10 cellular contexts compared by ENCODE assay signal in the genomic region with DNA sequence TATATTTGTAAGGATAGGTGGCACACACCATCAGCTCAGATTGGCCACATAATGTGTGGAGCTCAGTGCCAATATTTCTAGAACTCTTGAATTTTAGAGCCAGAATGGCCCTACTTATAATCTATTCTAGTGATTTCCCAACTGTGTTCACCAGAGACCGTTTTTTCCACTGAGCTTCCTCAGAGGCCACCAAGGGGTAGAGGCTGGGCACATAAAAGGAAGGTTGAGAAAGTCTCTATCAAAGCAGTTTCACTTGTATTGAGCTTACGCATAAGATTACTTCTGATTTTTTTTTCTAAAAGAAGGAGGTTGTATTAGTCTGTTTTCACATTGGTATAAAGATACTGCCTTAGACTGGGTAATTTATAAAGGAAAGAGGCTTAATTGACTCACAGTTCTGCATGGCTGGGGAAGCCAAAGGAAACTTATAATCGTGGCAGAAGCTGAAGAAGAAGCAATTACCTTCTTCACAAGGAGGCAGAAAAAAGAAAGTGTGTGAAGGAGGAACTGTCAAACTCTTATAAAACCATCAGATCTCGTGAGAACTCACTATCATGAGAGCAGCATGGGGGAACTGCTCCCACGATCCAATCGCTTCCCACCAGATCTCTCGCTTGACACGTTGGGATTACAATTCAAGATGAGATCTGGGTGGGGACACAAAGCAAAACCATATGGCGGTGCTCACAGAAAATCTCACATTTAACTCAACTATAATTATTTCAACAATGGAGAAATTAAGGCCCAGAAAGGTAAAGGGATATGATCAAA. TPM values are rescaled to one million over a fixed set of nuclear protein-coding genes. Genes with fewer than 3 reads are reported as not detected.
DNase-seq lines count a peak whose midpoint lies in the region; ATAC-seq and TF ChIP-seq lines count a peak whose summit lies in the region.
"Had no signal": no experiment of that assay in that cellular context is flagged by ENCODE, and none has a peak within 500 bp of the region (broad histone marks: within the 10 kb centered on the region; RNA-seq: fewer than 3 reads in every experiment).

No MANE protein-coding gene starts in this region.

- ATAC-seq in Right ventricle myocardium inferior (peak; percentile 40), lower lobe of right lung (peak in 1 of 2 donors; percentile 41), aorta (ENCODE audit: low FRiP score) (no peak), HG02840 (IDR thresholded peaks at IDR 0.05; ENCODE audit: low FRiP score, unreplicated experiment) (no peak)
- ATAC-seq: activated T-helper 17 cell treated with anti-CD3 and anti-CD28 coated beads, Interleukin-2, amount 50 U/mL, for 72 hours had no signal

- intact Hi-C loops in Right ventricle myocardium inferior (cut with DNase I) (no loop called here), cardiac septum (cut with DNase I) (no loop called here), lower lobe of right lung (cut with DNase I) (no loop called here), aorta (cut with DNase I) (no loop called here)

- H3K27me3 ChIP-seq in lower lobe of right lung (ENCODE audit: low read depth) (no peaks in the 10 kb centered on the region), aorta (ENCODE audit: control insufficient read depth in 1 of 2, insufficient read depth in 2 of 2, low read length in 1 of 2) (no peaks in the 10 kb centered on the region)

- H3K27ac ChIP-seq in lower lobe of right lung (peak overlapping the region; percentile 78), aorta (ENCODE audit: low read depth in 1 of 2, low read length in 2 of 2) (peak overlapping the region; percentile 76 to 80)

- no peaks in the 10 kb centered on the region for H3K9me3 ChIP-seq in lower lobe of right lung
- no peaks in the 10 kb centered on the region for H3K9me3 ChIP-seq in aorta (ENCODE audit: control insufficient read depth, low read length)

- DNase-seq in Right ventricle myocardium inferior (ENCODE audit: missing footprints): no peak
- no peak for DNase-seq in cardiac septum (ENCODE audit: low spot score)
- DNase-seq in astrocyte of the hippocampus (ENCODE audit: low read depth, low spot score): peak; percentile 37
- no peak for DNase-seq in lower lobe of right lung
- no peak for DNase-seq in aorta
- no peak for DNase-seq in NAMALWA (ENCODE audit: low spot score)
- no peak for DNase-seq in T-helper 2 cell
- DNase-seq: C1 segment of cervical spinal cord had no signal

- peaks cover 53% of the 10 kb centered on the region for H3K4me1 ChIP-seq in lower lobe of right lung
- peaks cover 5 to 14% of the 10 kb centered on the region in 2 donors for H3K4me1 ChIP-seq in aorta (ENCODE audit: control insufficient read depth in 1 of 2, insufficient read depth in 2 of 2, low read length in 2 of 2)

- 70 to 72% methylated on average over 9 of the region's 9 CpGs for WGBS in aorta, 2 donors

- H3K4me3 ChIP-seq in lower lobe of right lung: no peak overlapping the region
- no peak overlapping the region for H3K4me3 ChIP-seq in aorta (ENCODE audit: low read length in 2 of 2)

- TF ChIP-seq CTCF in lower lobe of right lung (IDR thresholded peaks at IDR 0.05): no peak

- no peaks in the 10 kb centered on the region for H3K36me3 ChIP-seq in lower lobe of right lung
- H3K36me3 ChIP-seq in aorta (ENCODE audit: control insufficient read depth in 1 of 2, insufficient read depth in 2 of 2, low read length in 1 of 2): no peaks in the 10 kb centered on the region

RNA-seq across cellular contexts. Expression of a gene that starts 27.3 kb away (rescaled TPM):
- total RNA-seq in Right ventricle myocardium inferior: 22.1 TPM
- total RNA-seq in cardiac septum: 51.1 TPM
- 45.7 TPM for total RNA-seq in lower lobe of right lung
- total RNA-seq in aorta: 100 to 1,000 TPM; 288 to 344 TPM
- 100 to 1,000 TPM in 1 of 2 donors, 10 to 100 TPM in 1; 85.1 to 103 TPM for polyA plus RNA-seq in aorta
